In genomic region chr11:78660451-78660850, GRCh38 we compare ENCODE assay signal across 15 cellular contexts.
"Had no signal": no experiment of that assay in that cellular context is flagged by ENCODE, and none has a peak within 500 bp of the region (broad histone marks: within the 10 kb centered on the region; RNA-seq: fewer than 3 reads in every experiment).

No MANE protein-coding gene starts in this region.

- H3K27ac Mint-ChIP-seq: activated CD4-positive, alpha-beta memory T cell treated with anti-CD3 and anti-CD28 coated beads, Interleukin-2, amount 10 ng/mL, durations not matched to agents 7 days and 5 days; nephron had no signal

- H3K4me1 ChIP-seq: adrenal gland, left lung, sigmoid colon had no signal

- H3K9me3 ChIP-seq: adrenal gland, left lung, sigmoid colon had no signal

- DNase-seq: activated CD4-positive, alpha-beta memory T cell treated with anti-CD3 and anti-CD28 coated beads, Interleukin-2, amount 10 ng/mL, durations not matched to agents 7 days and 5 days; activated naive CD4-positive, alpha-beta T cell treated with anti-CD3 and anti-CD28 coated beads, Interleukin-2, amount 50 U/mL, for 16 hours; activated T-cell treated with anti-CD3 and anti-CD28 coated beads for 4 hours; cerebellar nuclear complex; dermis blood vessel endothelial cell; left lung; mesendoderm; sigmoid colon; stimulated activated CD4-positive, alpha-beta T cell treated with anti-CD3 and anti-CD28 coated beads, Interleukin-12 subunit alpha, Interleukin-12 subunit beta, amount 100 ng/mL, for 4 hours; stimulated activated naive CD4-positive, alpha-beta T cell treated with Interleukin-2 at 50 U/mL for 16 hours; T-helper 9 cell; trophoblast cell had no signal

- H3K27ac ChIP-seq: adrenal gland, foreskin keratinocyte, left lung, sigmoid colon had no signal

- H3K36me3 ChIP-seq: adrenal gland, left lung, sigmoid colon had no signal

- H3K9me3 Mint-ChIP-seq: activated CD4-positive, alpha-beta memory T cell treated with anti-CD3 and anti-CD28 coated beads, Interleukin-2, amount 10 ng/mL, durations not matched to agents 7 days and 5 days; nephron had no signal

- H3K4me3 Mint-ChIP-seq: activated CD4-positive, alpha-beta memory T cell treated with anti-CD3 and anti-CD28 coated beads, Interleukin-2, amount 10 ng/mL, durations not matched to agents 7 days and 5 days; nephron had no signal

- H3K4me1 Mint-ChIP-seq: activated CD4-positive, alpha-beta memory T cell treated with anti-CD3 and anti-CD28 coated beads, Interleukin-2, amount 10 ng/mL, durations not matched to agents 7 days and 5 days; nephron had no signal

- H3K4me3 ChIP-seq: adrenal gland, left lung, sigmoid colon had no signal

- H3K27me3 ChIP-seq: adrenal gland, foreskin keratinocyte, left lung, sigmoid colon had no signal

- ATAC-seq: left lung had no signal
